In genomic region chr9:65405253-65405652, GRCh38 we compare ENCODE assay signal across 8 cellular contexts.
"Had no signal": no experiment of that assay in that cellular context is flagged by ENCODE, and none has a peak within 500 bp of the region (broad histone marks: within the 10 kb centered on the region; RNA-seq: fewer than 3 reads in every experiment).

No MANE protein-coding gene starts in this region.

- FAIRE-seq: HTR-8/SVneo had no signal

- H3K9me3 ChIP-seq: HAP-1 had no signal

- DNase-seq: GM23248, GOT3, H7, HFFc6, IMR-90 had no signal

- H2AFZ ChIP-seq: GM23248 had no signal

- H3K4me3 ChIP-seq: GM23248, HAP-1 had no signal

- H3K36me3 ChIP-seq: HAP-1 had no signal

- H3K4me1 ChIP-seq: HAP-1 had no signal

- H3K9ac ChIP-seq: GM23248 had no signal

- H3K27ac ChIP-seq: GM23248 had no signal

- ATAC-seq: HCT116 had no signal
